Comparison of ENCODE assay signal across 14 cellular contexts in the genomic region with DNA sequence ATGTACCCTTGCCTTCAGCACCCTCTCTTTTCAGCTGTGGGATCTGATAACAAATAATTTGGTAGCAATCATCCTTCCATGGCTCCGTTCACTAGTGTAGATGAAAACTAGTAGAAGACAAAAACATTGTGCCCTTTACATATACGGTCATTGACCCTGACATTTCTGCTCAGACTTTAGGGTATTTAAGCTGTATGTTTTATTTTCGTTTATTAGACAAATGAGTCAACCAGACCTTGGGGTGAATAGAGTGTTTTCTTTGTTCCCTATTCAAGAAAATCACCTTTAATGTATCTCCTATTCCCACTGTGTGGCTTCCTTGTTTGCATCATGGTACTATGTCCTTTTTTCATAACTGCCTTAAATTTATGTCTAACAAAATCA.
DNase-seq lines count a peak whose midpoint lies in the region; ATAC-seq and TF ChIP-seq lines count a peak whose summit lies in the region.
"Had no signal": no experiment of that assay in that cellular context is flagged by ENCODE, and none has a peak within 500 bp of the region (broad histone marks: within the 10 kb centered on the region; RNA-seq: fewer than 3 reads in every experiment).

No MANE protein-coding gene starts in this region.

- DNase-seq in AG08395 (ENCODE audit: low spot score) (no peak), osteoblast (ENCODE audit: insufficient read length, low spot score, missing footprints) (no peak), activated gamma-delta T cell treated with Interleukin-2 at 50 U/mL for 16 hours (no peak), upper lobe of right lung (no peak)
- DNase-seq: Caco-2; kidney; NCI-H526; stimulated activated CD4-positive, alpha-beta T cell treated with anti-CD3 and anti-CD28 coated beads, Interleukin-15, amount 100 ng/mL, for 24 hours; tibial artery had no signal

- H3K4me3 ChIP-seq in osteoblast (ENCODE audit: insufficient read depth, low read length) (no peak overlapping the region), upper lobe of right lung (no peak overlapping the region)
- H3K4me3 ChIP-seq: A549, tibial artery had no signal

- H3K27me3 ChIP-seq in osteoblast (ENCODE audit: insufficient read depth, low read length) (no peaks in the 10 kb centered on the region), upper lobe of right lung (no peaks in the 10 kb centered on the region)
- H3K27me3 ChIP-seq: tibial artery had no signal

- TF ChIP-seq CTCF in osteoblast (IDR thresholded peaks at IDR 0.05; ENCODE audit: extremely low read depth, low read depth, low read length), result no peak
- TF ChIP-seq CTCF in upper lobe of right lung (IDR thresholded peaks at IDR 0.05), result no peak

- H3K27ac ChIP-seq in osteoblast (ENCODE audit: low read depth, low read length) (no peak overlapping the region), upper lobe of right lung (no peak overlapping the region)
- H3K27ac ChIP-seq: A549, tibial artery had no signal

- H3K4me2 ChIP-seq in osteoblast (ENCODE audit: insufficient read depth, low read length), result no peak overlapping the region
- H3K4me2 ChIP-seq: A549 had no signal

- no peaks in the 10 kb centered on the region for H3K79me2 ChIP-seq in osteoblast (ENCODE audit: insufficient read depth, low read length)

- intact Hi-C loops in upper lobe of right lung (cut with DNase I), result no loop called here

- no peaks in the 10 kb centered on the region for H4K20me1 ChIP-seq in osteoblast (ENCODE audit: insufficient read depth, low read length)

- no peaks in the 10 kb centered on the region for H3K36me3 ChIP-seq in osteoblast (ENCODE audit: insufficient read depth, low read length)
- no peaks in the 10 kb centered on the region for H3K36me3 ChIP-seq in upper lobe of right lung
- H3K36me3 ChIP-seq: tibial artery had no signal

- ATAC-seq in GM18499 (IDR thresholded peaks at IDR 0.05; ENCODE audit: insufficient read depth, unreplicated experiment) (peak; percentile 15), GM19468 (IDR thresholded peaks at IDR 0.05; ENCODE audit: extremely low read depth, unreplicated experiment) (peak; percentile 3), HG02943 (IDR thresholded peaks at IDR 0.05; ENCODE audit: low read depth, unreplicated experiment) (peak; percentile 23), HG03521 (IDR thresholded peaks at IDR 0.05; ENCODE audit: unreplicated experiment) (peak; percentile 14), upper lobe of right lung (no peak)
- ATAC-seq: A549 had no signal

- no peaks in the 10 kb centered on the region for H3K4me1 ChIP-seq in osteoblast (ENCODE audit: insufficient read depth, low read length)
- H3K4me1 ChIP-seq in upper lobe of right lung, result no peaks in the 10 kb centered on the region
- H3K4me1 ChIP-seq: A549, Caco-2 had no signal

- H2AFZ ChIP-seq in osteoblast (ENCODE audit: low read length), result no peak overlapping the region

- no peaks in the 10 kb centered on the region for H3K9me3 ChIP-seq in osteoblast (ENCODE audit: low read depth, low read length)
- no peaks in the 10 kb centered on the region for H3K9me3 ChIP-seq in upper lobe of right lung
- H3K9me3 ChIP-seq: A549, Caco-2, tibial artery had no signal
